In genomic region chr10:86399879-86400704, GRCh38 we compare ENCODE assay signal across 8 cellular contexts. TPM values are rescaled to one million over a fixed set of nuclear protein-coding genes. Genes with fewer than 3 reads are reported as not detected.
DNase-seq lines count a peak whose midpoint lies in the region; ATAC-seq and TF ChIP-seq lines count a peak whose summit lies in the region.

No MANE protein-coding gene starts in this region.

- BruUV-seq in PC-9 (replicated peaks; lab: Mats Ljungman, UMichigan) = no TSS peak

- H4K20me1 ChIP-seq in DOHH2 (ENCODE audit: control insufficient read depth, insufficient read depth, low read depth, low read length) = no peaks in the 10 kb centered on the region
- H4K20me1 ChIP-seq in PC-9 (ENCODE audit: insufficient read depth) = no peaks in the 10 kb centered on the region

- peaks cover 67% of the 10 kb centered on the region for H3K4me1 ChIP-seq in DOHH2 (ENCODE audit: control insufficient read depth, low read length)
- no peaks in the 10 kb centered on the region for H3K4me1 ChIP-seq in PC-9 (replicated peaks; ENCODE audit: insufficient read depth)
- peaks cover 18 to 37% (median 20%) of the 10 kb centered on the region in 3 donors for H3K4me1 ChIP-seq in esophagus squamous epithelium

- POLR2A ChIA-PET in PC-9 (lab: Charles Lee; ENCODE audit: unreplicated experiment) = interaction anchor here (0.6 kb wide), 1 partner anchor 254 kb away, joined by 3 read pairs; the partner anchor contains the start of gene OPN4

- TF ChIP-seq CTCF in DOHH2 (IDR thresholded peaks at IDR 0.05; ENCODE audit: low read depth, low read length, poor library complexity, severe bottlenecking) = peak; percentile 92
- TF ChIP-seq CTCF in PC-9 (conservative IDR thresholded peaks at IDR 0.05) = peak; percentile 75
- TF ChIP-seq CTCF in esophagus squamous epithelium (IDR thresholded peaks at IDR 0.05) = peak; percentile 88 to 95 (median 92)

- no peaks in the 10 kb centered on the region for H3K36me3 Mint-ChIP-seq in activated T-cell treated with anti-CD3 and anti-CD28 coated beads, Interleukin-2, amount 50 U/mL, for 4 hours (ENCODE audit: insufficient read depth)

- no peaks in the 10 kb centered on the region for H3K9me3 ChIP-seq in DOHH2 (ENCODE audit: control insufficient read depth, insufficient read depth, low read length)
- H3K9me3 ChIP-seq in PC-9 (ENCODE audit: insufficient read depth, low read depth) = no peaks in the 10 kb centered on the region
- no peaks in the 10 kb centered on the region for H3K9me3 ChIP-seq in esophagus squamous epithelium

- ATAC-seq in GM21737 (IDR thresholded peaks at IDR 0.05; ENCODE audit: unreplicated experiment) = peak; percentile 85
- peak; percentile 88 to 90 for ATAC-seq in activated T-cell treated with anti-CD3 and anti-CD28 coated beads, Interleukin-2, amount 50 U/mL, for 4 hours

- no peaks in the 10 kb centered on the region for H3K9me3 Mint-ChIP-seq in activated T-cell treated with anti-CD3 and anti-CD28 coated beads, Interleukin-2, amount 50 U/mL, for 4 hours

- H3K9me2 ChIP-seq in DOHH2 (replicated peaks; ENCODE audit: control insufficient read depth, low read length) (no peaks in the 10 kb centered on the region), PC-9 (ENCODE audit: insufficient read depth) (no peaks in the 10 kb centered on the region)

- no peaks in the 10 kb centered on the region for H3K36me3 ChIP-seq in DOHH2 (ENCODE audit: control insufficient read depth, low read length)
- H3K36me3 ChIP-seq in PC-9 (ENCODE audit: low read depth) = no peaks in the 10 kb centered on the region
- H3K36me3 ChIP-seq in esophagus squamous epithelium = no peaks in the 10 kb centered on the region

- H3K79me2 ChIP-seq in DOHH2 (ENCODE audit: control insufficient read depth, low read length) (peaks cover 15% of the 10 kb centered on the region), PC-9 (ENCODE audit: low read depth) (no peaks in the 10 kb centered on the region)

- H3K27ac ChIP-seq in DOHH2 (ENCODE audit: low read depth, low read length) (peak overlapping the region; percentile 83), PC-9 (no peak overlapping the region), esophagus squamous epithelium (peak overlapping the region; percentile 45 to 86 (median 84))

- H3F3A ChIP-seq in DOHH2 (ENCODE audit: control insufficient read depth, insufficient read depth) (peaks cover 23% of the 10 kb centered on the region), PC-9 (ENCODE audit: insufficient read depth, low read depth) (peaks cover 7% of the 10 kb centered on the region; the same call in 1 of the 2 replicates)

- 0% methylated on average over 2 of the region's 90 CpGs; no CpG with 5 or more reads in 1 of the 2 donors for WGBS in esophagus squamous epithelium, 2 donors

- DNase-seq in KG1 (lab: John Stamatoyannopoulos, UW) = peak; percentile 88
- DNase-seq in PC-9 = peak; percentile 81 to 86
- peak; percentile 96 for DNase-seq in activated T-cell treated with anti-CD3 and anti-CD28 coated beads, Interleukin-2, amount 50 U/mL, for 4 hours
- DNase-seq in esophagus squamous epithelium (lab: John Stamatoyannopoulos, UW) = peak; percentile 61
- DNase-seq in myocyte (ENCODE audit: low read depth) = peak; percentile 92
- DNase-seq in stimulated activated CD8-positive, alpha-beta memory T cell treated with anti-CD3 and anti-CD28 coated beads, Interleukin-7, amount 100 ng/mL, for 4 hours (ENCODE audit: low read depth in 2 of 2) = peak; percentile 84 to 87

- peaks cover 16% of the 10 kb centered on the region for H3K4me1 Mint-ChIP-seq in activated T-cell treated with anti-CD3 and anti-CD28 coated beads, Interleukin-2, amount 50 U/mL, for 4 hours (ENCODE audit: low read depth)

- peak overlapping the region; percentile 82 for H2AFZ ChIP-seq in PC-9

- intact Hi-C loops in PC-9 (cut with micrococcal nuclease; ENCODE audit: unreplicated experiment) (loop anchor here (1.0 to 5.0 kb wide), 4 partner anchors 37 to 557 kb away; partner anchors contain the start of genes MMRN2 and SNCG), esophagus squamous epithelium (cut with DNase I) (loop anchor here (5.0 kb wide), 1 partner anchor 187 kb away; no protein-coding TSS in a partner anchor)

- peak in 1 of 4 donors; percentile 32 for TF ChIP-seq POLR2A in esophagus squamous epithelium (IDR thresholded peaks at IDR 0.05)

- peak overlapping the region; percentile 91 for H3K4me3 ChIP-seq in DOHH2 (ENCODE audit: low read length)
- H3K4me3 ChIP-seq in PC-9 = peak overlapping the region; percentile 66
- peak overlapping the region; percentile 49 to 71 (median 61) for H3K4me3 ChIP-seq in esophagus squamous epithelium

- peak overlapping the region; percentile 87 for H3K4me3 Mint-ChIP-seq in activated T-cell treated with anti-CD3 and anti-CD28 coated beads, Interleukin-2, amount 50 U/mL, for 4 hours

- H3K4me2 ChIP-seq in DOHH2 (ENCODE audit: low read length) (peak overlapping the region; percentile 92), PC-9 (peak overlapping the region; percentile 91)

- H3K27me3 Mint-ChIP-seq in activated T-cell treated with anti-CD3 and anti-CD28 coated beads, Interleukin-2, amount 50 U/mL, for 4 hours (ENCODE audit: low read depth) = no peaks in the 10 kb centered on the region

- H3K27me3 ChIP-seq in DOHH2 (ENCODE audit: control insufficient read depth, low read length) = no peaks in the 10 kb centered on the region
- no peaks in the 10 kb centered on the region for H3K27me3 ChIP-seq in PC-9 (ENCODE audit: insufficient read depth, low read depth)
- peaks cover 0 to 28% (median 0%) of the 10 kb centered on the region in 4 donors for H3K27me3 ChIP-seq in esophagus squamous epithelium

- CTCF ChIA-PET in PC-9 (lab: Charles Lee) = interaction anchor here (0.6 to 1.8 kb wide), 4 partner anchors 87 to 942 kb away, joined by 3 to 6 read pairs (median 4); no protein-coding TSS in a partner anchor

RNA-seq across cellular contexts. Expression of gene GRID1, which starts 33.5 kb away (rescaled TPM):
- not detected in 2 replicates for total RNA-seq in PC-9 (2021)
- total RNA-seq in activated T-cell treated with anti-CD3 and anti-CD28 coated beads, Interleukin-2, amount 50 U/mL, for 4 hours = not detected
- total RNA-seq in esophagus squamous epithelium = 1 to 10 TPM in 1 of 4 donors, under 1 TPM in 3; 0.03 to 2.7 (median 0.49) TPM
- not detected in 2 replicates for total RNA-seq in myocyte
- 0.03 TPM for polyA plus RNA-seq in myocyte (2012)
